In the genomic region with DNA sequence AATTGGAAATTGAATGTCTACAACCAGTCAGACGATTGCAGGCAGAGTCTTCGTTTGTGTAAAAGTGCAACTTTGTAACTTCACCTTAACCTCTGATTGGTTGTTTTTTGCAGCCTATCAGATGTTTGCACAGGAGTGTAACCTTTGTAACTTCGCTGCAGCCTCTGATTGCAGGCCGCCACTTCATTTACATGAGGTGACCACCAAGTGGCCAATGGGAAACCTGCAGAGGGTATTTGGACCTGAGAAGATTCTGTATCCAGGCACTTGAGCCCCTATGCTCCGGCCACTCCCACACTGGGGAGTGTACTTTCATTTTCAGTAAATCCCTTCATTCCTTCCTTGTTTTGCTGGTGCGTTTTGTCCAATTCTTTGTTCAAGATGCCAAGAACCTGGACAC, we compare ENCODE assay signal across 24 cellular contexts.
DNase-seq lines count a peak whose midpoint lies in the region; ATAC-seq and TF ChIP-seq lines count a peak whose summit lies in the region.
"Had no signal": no experiment of that assay in that cellular context is flagged by ENCODE, and none has a peak within 500 bp of the region (broad histone marks: within the 10 kb centered on the region; RNA-seq: fewer than 3 reads in every experiment).

No MANE protein-coding gene starts in this region.

- TF ChIP-seq EP300 in esophagus muscularis mucosa (IDR thresholded peaks at IDR 0.05): no peak

- H3K27me3 ChIP-seq in esophagus muscularis mucosa: no peaks in the 10 kb centered on the region
- no peaks in the 10 kb centered on the region for H3K27me3 ChIP-seq in psoas muscle (ENCODE audit: insufficient read depth in 3 of 3, low read length in 2 of 3)
- H3K27me3 ChIP-seq: heart right ventricle, SJCRH30, vagina had no signal

- DNase-seq in ACHN: peak; percentile 3
- peak; percentile 38 for DNase-seq in M059J (ENCODE audit: low read depth)
- peak; percentile 64 for DNase-seq in esophagus muscularis mucosa (ENCODE audit: extremely low spot score)
- DNase-seq in psoas muscle: no peak
- no peak for DNase-seq in SKM-1 treated with dmso at 0.1 percent for 144 hours (lab: John Stamatoyannopoulos, UW; ENCODE audit: unreplicated experiment)
- DNase-seq in stimulated activated CD4-positive, alpha-beta T cell treated with anti-CD3 and anti-CD28 coated beads, Interleukin-15, amount 100 ng/mL, for 24 hours: no peak
- no peak for DNase-seq in GF-D8 (lab: John Stamatoyannopoulos, UW)
- DNase-seq in Right ventricle myocardium superior: no peak
- DNase-seq: activated CD4-positive, alpha-beta memory T cell treated with anti-CD3 and anti-CD28 coated beads, Interleukin-2, amount 10 ng/mL, durations not matched to agents 7 days and 5 days; activated CD4-positive, CD25-positive, alpha-beta regulatory T cell; activated naive CD4-positive, alpha-beta T cell treated with Interleukin-2 at 50 U/mL for 16 hours; CD8-positive, alpha-beta T cell; cerebellar nuclear complex; heart right ventricle; islet precursor cell; Karpas-422; naive B cell; NCI-H1417 treated with DMSO at 0.1 percent for 48 hours; NCI-H2171; NCI-H526 treated with DMSO at 0.1 percent for 48 hours; SJCRH30; stimulated activated CD8-positive, alpha-beta memory T cell treated with anti-CD3 and anti-CD28 coated beads, Interleukin-4, amount 100 ng/mL, for 48 hours had no signal

- no peak for TF ChIP-seq POLR2A in esophagus muscularis mucosa (IDR thresholded peaks at IDR 0.05; ENCODE audit: low read depth)

- intact Hi-C loops in esophagus muscularis mucosa (cut with DNase I): no loop called here
- intact Hi-C loops in psoas muscle (cut with DNase I): loop anchor here in 1 of 2 donors (2.0 to 5.0 kb wide), 3 partner anchors 18 to 143 kb away; no protein-coding TSS in a partner anchor
- intact Hi-C loops in Right ventricle myocardium superior (cut with DNase I): no loop called here

- H3K36me3 ChIP-seq in esophagus muscularis mucosa: no peaks in the 10 kb centered on the region
- H3K36me3 ChIP-seq in psoas muscle (ENCODE audit: insufficient read depth in 1 of 2, low read depth in 1 of 2): no peaks in the 10 kb centered on the region
- H3K36me3 ChIP-seq: heart right ventricle, SJCRH30, vagina had no signal

- in situ Hi-C loops in ACHN (cut with HindIII; ENCODE audit: low pct_ligation_motif_present, low pct_unique_long_range_greater_than_20kb, low sequenced_read_pairs): no loop called here

- no peak overlapping the region for H3K4me3 ChIP-seq in esophagus muscularis mucosa
- no peak overlapping the region for H3K4me3 ChIP-seq in psoas muscle
- H3K4me3 ChIP-seq: heart right ventricle, SJCRH30, smooth muscle cell, vagina had no signal

- peaks cover 0 to 24% (median 14%) of the 10 kb centered on the region in 4 donors for H3K9me3 ChIP-seq in esophagus muscularis mucosa
- no peaks in the 10 kb centered on the region for H3K9me3 ChIP-seq in psoas muscle

- 94% methylated on average over 6 of the region's 6 CpGs for WGBS in esophagus muscularis mucosa
- WGBS in psoas muscle, 3 donors: 78 to 88% (median 87%) methylated on average over 6 of the region's 6 CpGs

- H3K27ac ChIP-seq in esophagus muscularis mucosa (replicated peaks in 1 of 4) (no peak overlapping the region), psoas muscle (peak overlapping the region; percentile 53)
- H3K27ac ChIP-seq: heart right ventricle, SJCRH30, vagina had no signal

- H3K4me1 ChIP-seq in esophagus muscularis mucosa (no peaks in the 10 kb centered on the region), psoas muscle (peaks cover 14% of the 10 kb centered on the region)
- H3K4me1 ChIP-seq: SJCRH30, vagina had no signal

- no peak for ATAC-seq in psoas muscle
- no peak for ATAC-seq in Right ventricle myocardium superior (ENCODE audit: poor library complexity)
- ATAC-seq: CD8-positive, alpha-beta T cell; heart right ventricle had no signal

- TF ChIP-seq CTCF in esophagus muscularis mucosa (IDR thresholded peaks at IDR 0.05) (no peak), psoas muscle (IDR thresholded peaks at IDR 0.05) (no peak)

Comparison
In these comparisons a context has a peak if more than half of its experiments do, and no peak if none do; other contexts are left out.
1. DNase-seq: peak in ACHN (single experiment), M059J (single experiment) and esophagus muscularis mucosa (single experiment); none in psoas muscle (0 of 2), SKM-1 treated with dmso at 0.1 percent for 144 hours (single experiment), stimulated activated CD4-positive, alpha-beta T cell treated with anti-CD3 and anti-CD28 coated beads, Interleukin-15, amount 100 ng/mL, for 24 hours (single experiment), GF-D8 (single experiment) and Right ventricle myocardium superior (single experiment).